Comparison of ENCODE assay signal across 9 cellular contexts in genomic region chr4:15451866-15452765, GRCh38.
DNase-seq lines count a peak whose midpoint lies in the region; ATAC-seq and TF ChIP-seq lines count a peak whose summit lies in the region.
"Had no signal": no experiment of that assay in that cellular context is flagged by ENCODE, and none has a peak within 500 bp of the region (broad histone marks: within the 10 kb centered on the region; RNA-seq: fewer than 3 reads in every experiment).

No MANE protein-coding gene starts in this region.

- intact Hi-C loops in tibial artery (cut with DNase I; ENCODE audit: low total_unique reads), result loop anchor here (10.0 kb wide), 1 partner anchor 57 kb away; no protein-coding TSS in a partner anchor

- TF ChIP-seq CTCF in tibial artery (IDR thresholded peaks at IDR 0.05), result no peak
- TF ChIP-seq CTCF in WERI-Rb-1 (IDR thresholded peaks at IDR 0.05; ENCODE audit: low read depth, low read length), result no peak

- DNase-seq in HS-5 (ENCODE audit: low read depth) (peak; percentile 89), astrocyte of the hippocampus (ENCODE audit: low read depth, low spot score) (peak; percentile 94), iris pigment epithelial cell (ENCODE audit: low read depth) (peak; percentile 96), tibial artery (peak; percentile 55 to 80), WERI-Rb-1 (no peak), medulla oblongata (ENCODE audit: extremely low spot score) (no peak)
- DNase-seq: activated naive CD8-positive, alpha-beta T cell treated with anti-CD3 and anti-CD28 coated beads, Interleukin-2, amount 10 ng/mL, durations not matched to agents 7 days and 5 days had no signal

- peaks cover 0 to 71% (median 51%) of the 10 kb centered on the region in 4 donors for H3K4me1 ChIP-seq in tibial artery

- no peaks in the 10 kb centered on the region for H3K36me3 ChIP-seq in tibial artery
- no peaks in the 10 kb centered on the region for H3K36me3 ChIP-seq in WERI-Rb-1

- H3K27ac ChIP-seq in tibial artery, result peak overlapping the region; percentile 69 to 82
- H3K27ac ChIP-seq in WERI-Rb-1, result no peak overlapping the region

- ATAC-seq in GM19351 (IDR thresholded peaks at IDR 0.05; ENCODE audit: unreplicated experiment) (no peak), GM21576 (IDR thresholded peaks at IDR 0.05; ENCODE audit: unreplicated experiment) (no peak)

- H3K4me3 ChIP-seq in tibial artery, result no peak overlapping the region
- no peak overlapping the region for H3K4me3 ChIP-seq in WERI-Rb-1 (ENCODE audit: low read depth, low read length)

- H3K27me3 ChIP-seq in tibial artery (no peaks in the 10 kb centered on the region), WERI-Rb-1 (ENCODE audit: insufficient read depth, low read depth, severe bottlenecking) (no peaks in the 10 kb centered on the region)

- H3K9me3 ChIP-seq in tibial artery (no peaks in the 10 kb centered on the region), WERI-Rb-1 (ENCODE audit: severe bottlenecking) (no peaks in the 10 kb centered on the region)

Comparison
In these comparisons a context has a peak if more than half of its experiments do, and no peak if none do; other contexts are left out.
1. DNase-seq: peak in HS-5 (single experiment), astrocyte of the hippocampus (single experiment), iris pigment epithelial cell (single experiment) and tibial artery (2 of 2); none in WERI-Rb-1 (single experiment) and medulla oblongata (single experiment).